ENCODE assay signal across 9 cellular contexts in genomic region chr12:94173660-94174265, GRCh38. TPM values are rescaled to one million over a fixed set of nuclear protein-coding genes. Genes with fewer than 3 reads are reported as not detected.
DNase-seq lines count a peak whose midpoint lies in the region; ATAC-seq, FAIRE-seq and TF ChIP-seq lines count a peak whose summit lies in the region.
"Had no signal": no experiment of that assay in that cellular context is flagged by ENCODE, and none has a peak within 500 bp of the region (broad histone marks: within the 10 kb centered on the region; RNA-seq: fewer than 3 reads in every experiment).

No MANE protein-coding gene starts in this region.

- H3K9me3 ChIP-seq in K562 (replicated peaks; ENCODE audit: control insufficient read depth, insufficient read depth, low read depth, low read length) = no peaks in the 10 kb centered on the region

- 0 out of 5 replicates have a peak, but pooled peaks cover 0 to 3% of the 10 kb centered on the region in 2 experiments for H3K27me3 ChIP-seq in K562 (ENCODE audit: control insufficient read depth in 2 of 2, insufficient read depth in 2 of 2, low read length in 2 of 2)
- H3K27me3 ChIP-seq: heart left ventricle had no signal

- 0 out of 2 replicates have a peak, but pooled peaks cover 4% of the 10 kb centered on the region for H4K20me1 ChIP-seq in K562 (replicated peaks; ENCODE audit: control insufficient read depth, insufficient read depth, low read length)

- no peaks in the 10 kb centered on the region for H3K79me2 ChIP-seq in K562 (ENCODE audit: control insufficient read depth, insufficient read depth, low read length)

- ATAC-seq in HG03095 (IDR thresholded peaks at IDR 0.05; ENCODE audit: unreplicated experiment) (peak; percentile 64), K562 (no peak), GM19035 (IDR thresholded peaks at IDR 0.05; ENCODE audit: unreplicated experiment) (no peak)

- H3K9ac ChIP-seq in K562 (ENCODE audit: insufficient read depth in 1 of 2, low read depth in 2 of 2, low read length in 2 of 2) = no peak overlapping the region

- no peak overlapping the region for H3K4me3 ChIP-seq in K562

- intact Hi-C loops in K562 (cut with micrococcal nuclease) = no loop called here
- intact Hi-C loops in posterior vena cava (cut with DNase I) = no loop called here

- peaks cover 0 to 5% of the 10 kb centered on the region in 2 experiments; a peak in 2 of 5 replicates for H3K4me1 ChIP-seq in K562 (replicated peaks in 1 of 2; ENCODE audit: control insufficient read depth in 2 of 2, insufficient read depth in 2 of 2, low read length in 2 of 2)

- in situ Hi-C loops in K562 (cut with MboI) = no loop called here

- CTCF ChIA-PET in K562 (lab: Yijun Ruan, JAX; ENCODE audit: low intra/inter-chr PET ratio) (no interaction called here), HEK293T (lab: Yijun Ruan, JAX) (no interaction called here)

- TF ChIP-seq EP300 in K562 (IDR thresholded peaks at IDR 0.05; ENCODE audit: low read length) = no peak

- POLR2A ChIA-PET in K562 (lab: Yijun Ruan, JAX) = interaction anchor here (0.6 to 1.2 kb wide), 5 partner anchors 10 to 362 kb away, joined by 3 to 4 read pairs (median 3); no protein-coding TSS in a partner anchor
- POLR2A ChIA-PET in HEK293T (lab: Yijun Ruan, JAX) = no interaction called here

- BruUV-seq in K562 (replicated peaks; lab: Mats Ljungman, UMichigan) = no TSS peak

- peak; percentile 34 for DNase-seq in CD1c-positive myeloid dendritic cell (ENCODE audit: extremely low spot score)
- DNase-seq in GM19239 (ENCODE audit: insufficient read length, low spot score) = peak; percentile 21
- DNase-seq in K562 (ENCODE audit: extremely low read depth in 1 of 4, low spot score in 3 of 4) = no peak
- no peak for DNase-seq in NCI-H748 treated with DMSO at 0.1 percent for 48 hours (lab: John Stamatoyannopoulos, UW)
- DNase-seq in HEK293T (ENCODE audit: extremely low spot score) = no peak
- DNase-seq in posterior vena cava (ENCODE audit: low spot score) = no peak

- H3K27ac ChIP-seq in K562 (ENCODE audit: extremely low read depth, low read depth, low read length) = no peak overlapping the region

- peak; percentile 92 for FAIRE-seq in GM19239 (lab: Jason Lieb, UNC)
- FAIRE-seq in K562 (lab: Jason Lieb, UNC) = no peak

- 0 out of 2 replicates have a peak overlapping the region, but pooled peaks have one; percentile 36 for H2AFZ ChIP-seq in K562 (ENCODE audit: low read depth, low read length)

- 46% methylated on average over 7 of the region's 7 CpGs for WGBS in K562 (ENCODE audit: insufficient coverage, low coverage, missing lambda C conversion rate)

- no peak for TF ChIP-seq POLR2A in K562 (conservative IDR thresholded peaks at IDR 0.05)

- TF ChIP-seq CTCF in K562 (IDR thresholded peaks at IDR 0.05 in 2 of 3, conservative IDR thresholded peaks at IDR 0.05 in 1 of 3; ENCODE audit: insufficient read depth in 2 of 3, low read depth in 1 of 3, low read length in 3 of 3) = no peak

- no peaks in the 10 kb centered on the region for H3K36me3 ChIP-seq in K562 (ENCODE audit: control insufficient read depth, insufficient read depth, low read length)

- no peaks in the 10 kb centered on the region for H3K9me1 ChIP-seq in K562 (ENCODE audit: control insufficient read depth, insufficient read depth, low read length)

- no peak for TF ChIP-seq RAD21 in K562 (CRISPR knock-in tag; conservative IDR thresholded peaks at IDR 0.05 in 1 of 2, IDR thresholded peaks at IDR 0.05 in 1 of 2)

- H3K4me2 ChIP-seq in K562 (ENCODE audit: insufficient read depth, low read length) = no peak overlapping the region

TF ChIP-seq in K562, 482 proteins besides CTCF, POLR2A, EP300 and RAD21 (continues in another document):
- TF ChIP-seq SMAD1 (IDR thresholded peaks at IDR 0.05; ENCODE audit: low read depth, low read length, partially characterized antibody) (no peak), BHLHE40 (IDR thresholded peaks at IDR 0.05; ENCODE audit: low read length) (no peak), RBM15 (IDR thresholded peaks at IDR 0.05; ENCODE audit: insufficient read depth, low read length) (no peak), GTF2E2 (tag; IDR thresholded peaks at IDR 0.05) (no peak), TCFL5 (CRISPR knock-in tag; conservative IDR thresholded peaks at IDR 0.05) (no peak), ARHGAP35 (IDR thresholded peaks at IDR 0.05; ENCODE audit: partially characterized antibody) (no peak), HDAC6 (IDR thresholded peaks at IDR 0.05; ENCODE audit: low read depth, low read length) (no peak)

TF ChIP-seq in HEK293T, 16 proteins besides CTCF, POLR2A, EP300 and RAD21:
- TF ChIP-seq SUZ12 (IDR thresholded peaks at IDR 0.05) = no peak
- TF ChIP-seq HDGF (IDR thresholded peaks at IDR 0.05; ENCODE audit: borderline replicate concordance) = no peak
- no peak for TF ChIP-seq FOXK2 (IDR thresholded peaks at IDR 0.05)
- no peak for TF ChIP-seq L3MBTL2 (conservative IDR thresholded peaks at IDR 0.05)
- TF ChIP-seq ELF4 (IDR thresholded peaks at IDR 0.05) = no peak
- TF ChIP-seq ZNF384 (IDR thresholded peaks at IDR 0.05) = no peak
- no peak for TF ChIP-seq PKNOX1 (IDR thresholded peaks at IDR 0.05)
- TF ChIP-seq NFRKB (IDR thresholded peaks at IDR 0.05) = no peak
- no peak for TF ChIP-seq FOXA1 (IDR thresholded peaks at IDR 0.05)
- no peak for TF ChIP-seq BHLHE40 (IDR thresholded peaks at IDR 0.05; ENCODE audit: borderline replicate concordance)

RNA-seq across cellular contexts. Expression of gene PLXNC1, which starts 25.4 kb away (rescaled TPM):
- total RNA-seq in K562 (2011; cell fraction: chromatin; rRNA removed; ENCODE audit: low replicate concordance) = 0.32 and 0.37 TPM in 2 replicates
- total RNA-seq in K562 (2011; cell fraction: nucleolus; rRNA removed) = under 0.01 TPM in 1 of 2 replicates, not detected in the other
- 0.23 and 0.29 TPM in 2 replicates for total RNA-seq in K562 (2011; cell fraction: nucleoplasm; rRNA removed)
- total RNA-seq in K562 (2014; rRNA removed) (0.14 and 0.16 TPM in 2 replicates), K562 (2014; rRNA removed; fragmentation: Illumina TruSeq; extraction: Trizol) (0.18 and 0.45 TPM in 2 replicates), K562 (2015; rRNA removed; fragmentation: Illumina TruSeq; extraction: Trizol) (0.30 and 0.87 TPM in 2 replicates), K562 (2021) (0.33 and 0.42 TPM in 2 replicates), posterior vena cava (10 to 100 TPM in 1 of 2 donors, 1 to 10 TPM in 1; 9.2 to 15.3 TPM)
- polyA plus RNA-seq in K562 (2011; rRNA removed) (0.12 and 0.53 TPM in 2 replicates), K562 (2014; fragmentation: Illumina TruSeq; extraction: Trizol) (0.21 and 0.44 TPM in 2 replicates), K562 (2014; fragmentation: Nextera tagmentation; extraction: Ambion mirVana) (under 1 TPM; 0.28 to 0.55 TPM), K562 (2014; rRNA removed) (0.08 TPM in 2 replicates)
- polyA plus RNA-seq in K562 (2011; cell fraction: cytosol; rRNA removed) = 0.01 and 0.25 TPM in 2 replicates
- 0.14 and 0.77 TPM in 2 replicates for polyA plus RNA-seq in K562 (2011; cell fraction: nucleus; rRNA removed)
- 0.59 and 1.0 TPM in 2 replicates for polyA plus RNA-seq in K562 (2012)
- polyA minus RNA-seq in K562 (2011; rRNA and poly(A)+ RNA removed) = 0.12 and 1.7 TPM in 2 replicates
- 0.76 TPM in 1 of 2 replicates, not detected in the other for polyA minus RNA-seq in K562 (2011; cell fraction: cytosol; rRNA and poly(A)+ RNA removed)
- polyA minus RNA-seq in K562 (2011; cell fraction: nucleus; rRNA and poly(A)+ RNA removed) = under 0.01 and 1.2 TPM in 2 replicates

Comparison
In these comparisons a context has a peak if more than half of its experiments do, and no peak if none do; other contexts are left out.
1. DNase-seq: peak in CD1c-positive myeloid dendritic cell (single experiment) and GM19239 (single experiment); none in K562 (0 of 4), NCI-H748 treated with DMSO at 0.1 percent for 48 hours (single experiment), HEK293T (single experiment) and posterior vena cava (single experiment).
2. RNA of gene PLXNC1, which starts 25.4 kb away (total RNA-seq): 9.2 to 15.3 TPM in posterior vena cava; under 0.01 to 0.87 TPM in K562; every median in the first group is over 4 times any median in the second.